ENCODE assay signal across 18 cellular contexts in the genomic region with DNA sequence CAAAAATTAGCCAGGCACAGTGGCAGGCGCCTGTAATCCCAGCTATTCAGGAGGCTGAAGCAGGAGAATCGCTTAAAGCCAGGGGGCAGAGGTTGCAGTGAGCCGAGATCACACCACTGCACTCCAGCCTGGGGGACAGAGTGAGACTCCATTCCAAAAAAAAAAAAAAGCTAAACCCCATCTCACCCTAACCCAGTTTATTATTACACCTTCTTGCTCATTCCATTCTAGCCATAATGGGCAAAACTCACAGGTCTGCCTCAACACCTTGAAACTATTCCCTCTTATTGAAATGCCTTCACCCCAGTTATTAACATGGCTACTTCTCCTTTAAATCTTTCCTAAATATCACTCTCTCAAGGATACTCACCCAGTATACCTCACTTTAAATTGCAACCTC. TPM values are rescaled to one million over a fixed set of nuclear protein-coding genes. Genes with fewer than 3 reads are reported as not detected.
DNase-seq lines count a peak whose midpoint lies in the region; ATAC-seq and TF ChIP-seq lines count a peak whose summit lies in the region.
"Had no signal": no experiment of that assay in that cellular context is flagged by ENCODE, and none has a peak within 500 bp of the region (broad histone marks: within the 10 kb centered on the region; RNA-seq: fewer than 3 reads in every experiment).

No MANE protein-coding gene starts in this region.

- H3K27ac ChIP-seq in OCI-LY7 (ENCODE audit: low read depth, low read length, poor library complexity, severe bottlenecking): no peak overlapping the region
- H3K27ac ChIP-seq: ascending aorta, coronary artery, PC-9, vagina had no signal

- no peak for DNase-seq in activated naive CD8-positive, alpha-beta T cell treated with anti-CD3 and anti-CD28 coated beads for 36 hours
- DNase-seq in OCI-LY7 (ENCODE audit: low spot score) (no peak), immature natural killer cell (no peak), type B pancreatic cell (ENCODE audit: extremely low spot score, unreplicated experiment) (no peak), inferior parietal cortex (ENCODE audit: extremely low spot score) (no peak), NCI-H510A (lab: John Stamatoyannopoulos, UW) (no peak)
- DNase-seq: activated CD4-positive, alpha-beta T cell treated with anti-CD3 and anti-CD28 coated beads, Interleukin-2, amount 50 U/mL, for 48 hours; gastrocnemius medialis; NCI-H2081 treated with DMSO at 0.1 percent for 48 hours; NCI-H524; PC-9; stimulated activated naive CD4-positive, alpha-beta T cell treated with Interleukin-2 at 50 U/mL for 16 hours had no signal

- no peaks in the 10 kb centered on the region for H3K27me3 Mint-ChIP-seq in activated naive CD8-positive, alpha-beta T cell
- H3K27me3 Mint-ChIP-seq in activated naive CD8-positive, alpha-beta T cell treated with anti-CD3 and anti-CD28 coated beads for 36 hours: no peaks in the 10 kb centered on the region
- peaks cover 10 to 18% (median 14%) of the 10 kb centered on the region in 3 donors for H3K27me3 Mint-ChIP-seq in immature natural killer cell (ENCODE audit: low read depth in 3 of 3)
- H3K27me3 Mint-ChIP-seq in type B pancreatic cell: no peaks in the 10 kb centered on the region

- H3K36me3 ChIP-seq in OCI-LY7 (ENCODE audit: insufficient read depth, low read length): peaks cover 52% of the 10 kb centered on the region
- H3K36me3 ChIP-seq: ascending aorta, gastrocnemius medialis, vagina had no signal

- intact Hi-C loops in OCI-LY7 (cut with micrococcal nuclease; ENCODE audit: unreplicated experiment): loop anchor here (5.0 kb wide), 2 partner anchors 222 to 233 kb away; partner anchors contain the start of gene PTPN23

- H3K4me1 ChIP-seq in OCI-LY7 (ENCODE audit: insufficient read depth, low read length, poor library complexity, severe bottlenecking): peaks cover 54% of the 10 kb centered on the region

- H3K36me3 Mint-ChIP-seq in activated naive CD8-positive, alpha-beta T cell: peaks cover 2% of the 10 kb centered on the region
- peaks cover 35% of the 10 kb centered on the region for H3K36me3 Mint-ChIP-seq in activated naive CD8-positive, alpha-beta T cell treated with anti-CD3 and anti-CD28 coated beads for 36 hours
- peaks cover 0 to 5% (median 0%) of the 10 kb centered on the region in 3 donors for H3K36me3 Mint-ChIP-seq in immature natural killer cell
- peaks cover 19% of the 10 kb centered on the region for H3K36me3 Mint-ChIP-seq in type B pancreatic cell

- H3K4me2 ChIP-seq in OCI-LY7 (ENCODE audit: low read length): peak overlapping the region; percentile 47
- H3K4me2 ChIP-seq: PC-9 had no signal

- H3K4me1 Mint-ChIP-seq in activated naive CD8-positive, alpha-beta T cell (ENCODE audit: low read depth): peaks cover 73% of the 10 kb centered on the region
- H3K4me1 Mint-ChIP-seq in activated naive CD8-positive, alpha-beta T cell treated with anti-CD3 and anti-CD28 coated beads for 36 hours: peaks cover 64% of the 10 kb centered on the region
- peaks cover 75 to 86% of the 10 kb centered on the region in 2 donors for H3K4me1 Mint-ChIP-seq in immature natural killer cell
- H3K4me1 Mint-ChIP-seq in type B pancreatic cell (ENCODE audit: unreplicated experiment): peaks cover 39% of the 10 kb centered on the region

- CTCF ChIA-PET in OCI-LY7 (lab: Charles Lee; ENCODE audit: unreplicated experiment): no interaction called here

- TF ChIP-seq CTCF in OCI-LY7 (conservative IDR thresholded peaks at IDR 0.05; ENCODE audit: low read length): no peak
- TF ChIP-seq CTCF in type B pancreatic cell (conservative IDR thresholded peaks at IDR 0.05): no peak

- H3K9me2 ChIP-seq in OCI-LY7 (ENCODE audit: insufficient read depth, low read length): no peaks in the 10 kb centered on the region

- peak overlapping the region; percentile 65 for H3K4me3 Mint-ChIP-seq in activated naive CD8-positive, alpha-beta T cell
- H3K4me3 Mint-ChIP-seq in activated naive CD8-positive, alpha-beta T cell treated with anti-CD3 and anti-CD28 coated beads for 36 hours: no peak overlapping the region
- peak overlapping the region; percentile 2 to 69 (median 42) for H3K4me3 Mint-ChIP-seq in immature natural killer cell
- H3K4me3 Mint-ChIP-seq in type B pancreatic cell: no peak overlapping the region

- H3K9me3 ChIP-seq in OCI-LY7 (ENCODE audit: low read length): no peaks in the 10 kb centered on the region
- H3K9me3 ChIP-seq: ascending aorta, gastrocnemius medialis, HAP-1, vagina had no signal

- no TSS peak for BruUV-seq in OCI-LY7 (replicated peaks; lab: Mats Ljungman, UMichigan)

- no peak for ATAC-seq in HG03571 (IDR thresholded peaks at IDR 0.05; ENCODE audit: unreplicated experiment)
- ATAC-seq: gastrocnemius medialis had no signal

- no peak overlapping the region for H2AFZ ChIP-seq in OCI-LY7 (ENCODE audit: low read length)
- H2AFZ ChIP-seq: PC-9 had no signal

- no peak overlapping the region for H3K4me3 ChIP-seq in OCI-LY7 (ENCODE audit: low read depth, low read length, poor library complexity, severe bottlenecking)
- H3K4me3 ChIP-seq: coronary artery, gastrocnemius medialis, HAP-1, PC-9, vagina had no signal

- H3K79me2 ChIP-seq in OCI-LY7 (ENCODE audit: insufficient read depth, low read depth, low read length): peaks cover 91% of the 10 kb centered on the region

- H4K20me1 ChIP-seq in OCI-LY7 (ENCODE audit: insufficient read depth, low read length): peaks cover 61% of the 10 kb centered on the region

- H3K9me3 Mint-ChIP-seq in activated naive CD8-positive, alpha-beta T cell (ENCODE audit: low read depth): no peaks in the 10 kb centered on the region
- peaks cover 1% of the 10 kb centered on the region for H3K9me3 Mint-ChIP-seq in activated naive CD8-positive, alpha-beta T cell treated with anti-CD3 and anti-CD28 coated beads for 36 hours
- H3K9me3 Mint-ChIP-seq in immature natural killer cell: no peaks in the 10 kb centered on the region
- H3K9me3 Mint-ChIP-seq in type B pancreatic cell: no peaks in the 10 kb centered on the region

- no peak overlapping the region for H3K27ac Mint-ChIP-seq in activated naive CD8-positive, alpha-beta T cell
- no peak overlapping the region for H3K27ac Mint-ChIP-seq in activated naive CD8-positive, alpha-beta T cell treated with anti-CD3 and anti-CD28 coated beads for 36 hours
- H3K27ac Mint-ChIP-seq in immature natural killer cell (peak overlapping the region; percentile 20 to 81 (median 62)), type B pancreatic cell (peak overlapping the region; percentile 40)

- POLR2A ChIA-PET in OCI-LY7 (lab: Charles Lee): interaction anchor here (0.6 to 1.1 kb wide), 2 partner anchors 11 to 319 kb away, joined by 3 to 5 read pairs; no protein-coding TSS in a partner anchor

RNA-seq across cellular contexts. Expression of gene SETD2, which starts 4.1 kb away (rescaled TPM):
- 10 to 100 TPM; 33.7 to 35.9 TPM for total RNA-seq in activated naive CD8-positive, alpha-beta T cell treated with anti-CD3 and anti-CD28 coated beads for 36 hours
- 55.7 and 62.7 TPM in 2 replicates for total RNA-seq in OCI-LY7 (2014; rRNA removed; shearing (Covaris generic))
- total RNA-seq in OCI-LY7 (2022) (74.5 and 79.3 TPM in 2 replicates), type B pancreatic cell (ENCODE audit: low replicate concordance) (46.1 and 53.2 TPM in 2 replicates)
- polyA plus RNA-seq in immature natural killer cell: 10 to 100 TPM in 1 of 3 donors, 1 to 10 TPM in 2; 7.4 to 27.0 (median 8.2) TPM

Comparison
In these comparisons a context has a peak if more than half of its experiments do, and no peak if none do; other contexts are left out.
1. H3K4me3 Mint-ChIP-seq: peak in activated naive CD8-positive, alpha-beta T cell (single experiment) and immature natural killer cell (5 of 5); none in activated naive CD8-positive, alpha-beta T cell treated with anti-CD3 and anti-CD28 coated beads for 36 hours (single experiment) and type B pancreatic cell (single experiment).
2. H3K27ac Mint-ChIP-seq: peak in immature natural killer cell (6 of 6) and type B pancreatic cell (single experiment); none in activated naive CD8-positive, alpha-beta T cell (single experiment) and activated naive CD8-positive, alpha-beta T cell treated with anti-CD3 and anti-CD28 coated beads for 36 hours (single experiment).